Comparison of ENCODE assay signal across 14 cellular contexts in genomic region chr6:4355241-4355640, GRCh38.
A peak's percentile ranks its signal among the peaks of the same experiment; 100 is the strongest.
DNase-seq lines count a peak whose midpoint lies in the region; ATAC-seq and TF ChIP-seq lines count a peak whose summit lies in the region.
"Had no signal": no experiment of that assay in that cellular context is flagged by ENCODE, and none has a peak within 500 bp of the region (broad histone marks: within the 10 kb centered on the region; RNA-seq: fewer than 3 reads in every experiment).

No MANE protein-coding gene starts in this region.

- H3K27me3 ChIP-seq in GM23248 (replicated peaks; ENCODE audit: insufficient read depth) (no peaks in the 10 kb centered on the region), SK-N-SH (ENCODE audit: insufficient read depth) (no peaks in the 10 kb centered on the region), upper lobe of right lung (no peaks in the 10 kb centered on the region), ascending aorta (no peaks in the 10 kb centered on the region)
- H3K27me3 ChIP-seq: esophagus muscularis mucosa, vagina had no signal

- TF ChIP-seq CTCF in SK-N-SH (IDR thresholded peaks at IDR 0.05), result no peak
- no peak for TF ChIP-seq CTCF in fibroblast of mammary gland (conservative IDR thresholded peaks at IDR 0.05; ENCODE audit: control insufficient read depth, insufficient read depth, low read depth, low read length)
- no peak for TF ChIP-seq CTCF in upper lobe of right lung (IDR thresholded peaks at IDR 0.05)
- TF ChIP-seq CTCF in ascending aorta (IDR thresholded peaks at IDR 0.05), result no peak

- H3K36me3 ChIP-seq in GM23248 (ENCODE audit: low read depth) (no peaks in the 10 kb centered on the region), SK-N-SH (replicated peaks in 1 of 2; ENCODE audit: control insufficient read depth in 1 of 2, insufficient read depth in 2 of 2, low read length in 1 of 2) (no peaks in the 10 kb centered on the region), upper lobe of right lung (no peaks in the 10 kb centered on the region), ascending aorta (no peaks in the 10 kb centered on the region)
- H3K36me3 ChIP-seq: esophagus muscularis mucosa, lower lobe of right lung, vagina had no signal

- H3K79me2 ChIP-seq in GM23248 (ENCODE audit: insufficient read depth), result no peaks in the 10 kb centered on the region
- no peaks in the 10 kb centered on the region for H3K79me2 ChIP-seq in SK-N-SH (ENCODE audit: insufficient read depth)

- H3K9ac ChIP-seq in GM23248, result peak overlapping the region; percentile 58
- H3K9ac ChIP-seq in SK-N-SH, result no peak overlapping the region

- H3K9me2 ChIP-seq in GM23248 (ENCODE audit: insufficient read depth) (no peaks in the 10 kb centered on the region), SK-N-SH (no peaks in the 10 kb centered on the region)

- intact Hi-C loops in posterior vena cava (cut with DNase I), result no loop called here
- intact Hi-C loops in upper lobe of right lung (cut with DNase I), result no loop called here
- intact Hi-C loops in ascending aorta (cut with DNase I), result loop anchor here (5.0 to 10.0 kb wide), 3 partner anchors 218 to 650 kb away; partner anchors contain the start of genes ECI2 and RPP40

- in situ Hi-C loops in GM23248 (cut with MboI), result no loop called here

- H3K4me3 ChIP-seq in GM23248 (no peak overlapping the region), SK-N-SH (ENCODE audit: low read depth in 2 of 2, low read length in 1 of 2) (no peak overlapping the region), fibroblast of mammary gland (ENCODE audit: control insufficient read depth, low read depth, low read length) (no peak overlapping the region), upper lobe of right lung (no peak overlapping the region), ascending aorta (no peak overlapping the region)
- H3K4me3 ChIP-seq: esophagus muscularis mucosa, lower lobe of right lung, vagina had no signal

- H3K4me1 ChIP-seq in GM23248 (ENCODE audit: insufficient read depth), result peaks cover 54% of the 10 kb centered on the region
- peaks cover 0 to 17% of the 10 kb centered on the region in 2 experiments; a peak in 2 of 4 replicates for H3K4me1 ChIP-seq in SK-N-SH (ENCODE audit: control insufficient read depth in 1 of 2, insufficient read depth in 2 of 2, low read depth in 1 of 2, low read length in 1 of 2)
- peaks cover 13% of the 10 kb centered on the region for H3K4me1 ChIP-seq in upper lobe of right lung
- peaks cover 11 to 18% of the 10 kb centered on the region in 2 donors for H3K4me1 ChIP-seq in ascending aorta

- CTCF ChIA-PET in SK-N-SH (lab: Yijun Ruan, JAX), result no interaction called here

- H3F3A ChIP-seq in GM23248 (ENCODE audit: insufficient read depth), result peaks cover 69% of the 10 kb centered on the region
- peaks cover 24% of the 10 kb centered on the region for H3F3A ChIP-seq in SK-N-SH (replicated peaks; ENCODE audit: insufficient read depth)

- H3K9me3 ChIP-seq in GM23248 (ENCODE audit: low read depth) (no peaks in the 10 kb centered on the region), SK-N-SH (no peaks in the 10 kb centered on the region), upper lobe of right lung (no peaks in the 10 kb centered on the region), ascending aorta (no peaks in the 10 kb centered on the region)
- H3K9me3 ChIP-seq: esophagus muscularis mucosa, lower lobe of right lung, vagina had no signal

- H4K20me1 ChIP-seq in GM23248 (ENCODE audit: insufficient read depth), result no peaks in the 10 kb centered on the region
- H4K20me1 ChIP-seq in SK-N-SH (ENCODE audit: insufficient read depth), result no peaks in the 10 kb centered on the region

- peak in 1 of 2 experiments; percentile 14; a peak in 1 of 4 replicates for TF ChIP-seq EP300 in SK-N-SH (IDR thresholded peaks at IDR 0.05; ENCODE audit: borderline replicate concordance in 1 of 2, low read depth in 1 of 2, low read length in 1 of 2)

- H3K36me3 Mint-ChIP-seq in T-helper 2 cell treated with Interferon-gamma antibody and Interleukin-4, amounts not matched to agents 5 μg/mL and 100 μg/mL, for 36 hours (ENCODE audit: low read depth), result no peaks in the 10 kb centered on the region

- H3K27ac Mint-ChIP-seq in T-helper 2 cell treated with Interferon-gamma antibody and Interleukin-4, amounts not matched to agents 5 μg/mL and 100 μg/mL, for 36 hours, result no peak overlapping the region

- TF ChIP-seq RAD21 in SK-N-SH (IDR thresholded peaks at IDR 0.05; ENCODE audit: low read length), result no peak

- H3K9me3 Mint-ChIP-seq in T-helper 2 cell treated with Interferon-gamma antibody and Interleukin-4, amounts not matched to agents 5 μg/mL and 100 μg/mL, for 36 hours, result no peaks in the 10 kb centered on the region

- H3K4me3 Mint-ChIP-seq in T-helper 2 cell treated with Interferon-gamma antibody and Interleukin-4, amounts not matched to agents 5 μg/mL and 100 μg/mL, for 36 hours, result no peak overlapping the region

- H2AFZ ChIP-seq in GM23248 (no peak overlapping the region), SK-N-SH (ENCODE audit: low read depth) (no peak overlapping the region)

- POLR2A ChIA-PET in SK-N-SH (lab: Yijun Ruan, JAX), result no interaction called here

- ATAC-seq in upper lobe of right lung, result no peak
- ATAC-seq: lower lobe of right lung had no signal

- DNase-seq in GM23248 (peak; percentile 96), SK-N-SH (no peak), fibroblast of mammary gland (ENCODE audit: low read depth) (peak; percentile 95), posterior vena cava (ENCODE audit: low spot score) (peak; percentile 80), T-helper 9 cell (no peak), upper lobe of right lung (no peak), ascending aorta (ENCODE audit: low spot score in 2 of 2) (no peak)
- DNase-seq in T-helper 2 cell treated with Interferon-gamma antibody and Interleukin-4, amounts not matched to agents 5 μg/mL and 100 μg/mL, for 36 hours (ENCODE audit: low spot score), result no peak
- DNase-seq: lower lobe of right lung, NCI-H2029 treated with DMSO at 0.1 percent for 48 hours, OCI-M1, retina had no signal

- H3K4me1 Mint-ChIP-seq in T-helper 2 cell treated with Interferon-gamma antibody and Interleukin-4, amounts not matched to agents 5 μg/mL and 100 μg/mL, for 36 hours (ENCODE audit: low read depth), result no peaks in the 10 kb centered on the region

- H3K4me2 ChIP-seq in GM23248 (ENCODE audit: unreplicated experiment), result peak overlapping the region; percentile 32
- H3K4me2 ChIP-seq in SK-N-SH, result peak overlapping the region; percentile 27; the same call in 1 of the 2 replicates

- no peaks in the 10 kb centered on the region for H3K27me3 Mint-ChIP-seq in T-helper 2 cell treated with Interferon-gamma antibody and Interleukin-4, amounts not matched to agents 5 μg/mL and 100 μg/mL, for 36 hours (ENCODE audit: low read depth)

- H3K27ac ChIP-seq in GM23248, result peak overlapping the region; percentile 94
- peak overlapping the region in 1 of 2 experiments; percentile 67; a peak in 2 of 4 replicates for H3K27ac ChIP-seq in SK-N-SH (ENCODE audit: low read depth in 2 of 2, low read length in 1 of 2)
- H3K27ac ChIP-seq in upper lobe of right lung, result no peak overlapping the region
- no peak overlapping the region for H3K27ac ChIP-seq in ascending aorta
- H3K27ac ChIP-seq: esophagus muscularis mucosa, lower lobe of right lung, vagina had no signal

- WGBS in GM23248 (ENCODE audit: low coverage in 1 of 2, low lambda C conversion rate in 2 of 2, missing lambda C conversion rate in 2 of 2), 2 experiments, result 1 to 2% methylated on average over 5 of the region's 5 CpGs
- 7% methylated on average over 5 of the region's 5 CpGs for WGBS in SK-N-SH (ENCODE audit: low lambda C conversion rate)

TF ChIP-seq in SK-N-SH, 30 proteins besides CTCF, POLR2A, EP300 and RAD21:
- TF ChIP-seq TCF12 (IDR thresholded peaks at IDR 0.05) (peak; percentile 44), ZBTB33 (IDR thresholded peaks at IDR 0.05; ENCODE audit: borderline replicate concordance, low read depth) (no peak), JUND (IDR thresholded peaks at IDR 0.05) (peak; percentile 18; the same call in 1 of the 2 replicates), FOSL2 (IDR thresholded peaks at IDR 0.05; ENCODE audit: borderline replicate concordance, low read depth) (peak; percentile 36; the same call in 1 of the 2 replicates), TEAD4 (IDR thresholded peaks at IDR 0.05; ENCODE audit: borderline replicate concordance, insufficient read depth) (no peak), NFIC (IDR thresholded peaks at IDR 0.05; ENCODE audit: borderline replicate concordance) (peak; percentile 7; the same call in 1 of the 2 replicates), MAX (IDR thresholded peaks at IDR 0.05; ENCODE audit: low read depth) (0 out of 2 replicates have a peak, but pooled peaks have one; percentile 28)

Comparison
In these comparisons a context has a peak if more than half of its experiments do, and no peak if none do; other contexts are left out.
1. DNase-seq: peak in GM23248 (single experiment), fibroblast of mammary gland (single experiment) and posterior vena cava (single experiment); none in SK-N-SH (single experiment), T-helper 2 cell treated with Interferon-gamma antibody and Interleukin-4, amounts not matched to agents 5 μg/mL and 100 μg/mL, for 36 hours (single experiment), T-helper 9 cell (single experiment), upper lobe of right lung (single experiment) and ascending aorta (0 of 2).